ENCODE assay signal across 8 cellular contexts in the genomic region with DNA sequence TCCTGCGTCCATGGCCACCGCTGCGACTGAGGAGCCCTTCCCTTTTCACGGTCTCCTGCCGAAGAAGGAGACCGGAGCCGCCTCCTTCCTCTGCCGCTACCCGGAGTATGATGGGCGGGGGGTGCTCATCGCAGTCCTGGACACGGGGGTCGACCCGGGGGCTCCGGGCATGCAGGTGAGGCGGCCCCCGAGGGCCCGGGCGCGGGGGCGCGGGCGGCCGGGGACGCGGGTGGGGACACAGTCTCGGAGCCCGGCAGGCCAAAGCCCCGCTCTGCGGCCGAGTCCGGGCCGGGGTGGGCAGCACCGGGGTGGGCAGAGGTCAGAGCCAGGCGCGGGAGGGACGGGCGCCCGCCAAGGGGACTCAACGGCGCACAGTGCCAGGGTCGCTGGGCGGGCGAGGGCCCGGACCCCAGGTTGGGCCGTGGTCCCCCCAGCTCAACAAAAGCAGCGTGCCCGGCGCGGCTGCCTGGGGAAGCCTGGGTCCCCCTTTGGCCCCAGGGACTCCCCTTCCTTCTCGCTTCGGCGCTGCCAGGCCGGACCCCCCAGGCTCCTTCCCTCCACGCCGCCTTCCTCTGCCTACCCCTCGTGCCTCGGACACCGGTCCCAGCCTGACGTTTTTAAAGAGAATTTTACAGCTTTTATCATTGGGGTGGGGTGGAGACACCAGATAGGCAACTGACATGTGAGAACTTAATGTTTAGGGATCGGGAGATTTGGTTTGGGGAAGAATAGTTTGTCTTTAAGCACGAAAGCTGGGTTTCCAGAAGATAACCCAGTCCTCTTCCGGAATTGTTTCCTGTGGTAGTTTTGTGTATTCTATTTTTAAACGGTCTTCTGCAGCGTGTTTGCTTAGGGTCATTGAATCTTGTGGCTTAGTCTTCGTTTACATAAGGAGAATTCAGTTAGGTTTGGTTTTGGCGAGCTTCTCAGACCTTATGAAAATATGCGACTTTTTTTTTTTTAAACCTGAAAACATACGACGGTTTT. TPM values are rescaled to one million over a fixed set of nuclear protein-coding genes. Genes with fewer than 3 reads are reported as not detected.
DNase-seq lines count a peak whose midpoint lies in the region; ATAC-seq, FAIRE-seq and TF ChIP-seq lines count a peak whose summit lies in the region.

No MANE protein-coding gene starts in this region.

- no peak for FAIRE-seq in HTR-8/SVneo (lab: Jason Lieb, UNC)

- H3K4me1 ChIP-seq in OCI-LY3 (ENCODE audit: low read length) (peaks cover 33% of the 10 kb centered on the region), rectal smooth muscle tissue (ENCODE audit: control insufficient read depth, insufficient read depth, low read length) (peaks cover 4% of the 10 kb centered on the region)

- H4K20me1 ChIP-seq in OCI-LY3 (ENCODE audit: insufficient read depth, low read length): peaks cover 44% of the 10 kb centered on the region

- no peak overlapping the region for H2AFZ ChIP-seq in OCI-LY3 (ENCODE audit: low read depth, low read length)

- CTCF ChIA-PET in AG04449 (lab: Yijun Ruan, JAX): interaction anchor here (0.7 to 3.2 kb wide), 4 partner anchors 17 to 128 kb away, joined by 3 to 18 read pairs (median 10); no protein-coding TSS in a partner anchor

- DNase-seq in AG04449 (ENCODE audit: low read depth, low spot score): no peak
- DNase-seq in activated naive CD8-positive, alpha-beta T cell treated with anti-CD3 and anti-CD28 coated beads, Interleukin-2, amount 50 U/mL, for 16 hours (ENCODE audit: low read depth, low spot score): peak; percentile 1
- no peak for DNase-seq in left ventricle myocardium superior
- no peak for DNase-seq in HTR-8/SVneo (ENCODE audit: insufficient read length, low spot score)

- ATAC-seq in GM18511 (IDR thresholded peaks at IDR 0.05; ENCODE audit: unreplicated experiment): peak; percentile 28
- ATAC-seq in HG02970 (IDR thresholded peaks at IDR 0.05; ENCODE audit: low FRiP score, unreplicated experiment): peak; percentile 12
- peak; percentile 20 for ATAC-seq in left ventricle myocardium superior

- no peaks in the 10 kb centered on the region for H3K27me3 ChIP-seq in OCI-LY3 (ENCODE audit: low read depth, low read length)
- no peaks in the 10 kb centered on the region for H3K27me3 ChIP-seq in rectal smooth muscle tissue (ENCODE audit: control insufficient read depth, insufficient read depth, low read length)

- H3K36me3 ChIP-seq in OCI-LY3 (replicated peaks; ENCODE audit: low read depth, low read length) (peaks cover 6% of the 10 kb centered on the region), rectal smooth muscle tissue (ENCODE audit: control insufficient read depth, insufficient read depth, low read length) (no peaks in the 10 kb centered on the region)

- intact Hi-C loops in left ventricle myocardium superior (cut with micrococcal nuclease): no loop called here

- H3K27ac ChIP-seq in OCI-LY3 (ENCODE audit: low read length): peak overlapping the region; percentile 44
- peak overlapping the region; percentile 98 for H3K27ac ChIP-seq in rectal smooth muscle tissue (ENCODE audit: low read depth, low read length)

- peak overlapping the region; percentile 97 for H3K4me2 ChIP-seq in OCI-LY3 (ENCODE audit: low read length)

- no peak for TF ChIP-seq CTCF in AG04449 (IDR thresholded peaks at IDR 0.05; ENCODE audit: insufficient read depth, low read length, missing control alignments)
- TF ChIP-seq CTCF in OCI-LY3 (IDR thresholded peaks at IDR 0.05; ENCODE audit: low read depth, low read length): no peak

- H3K4me3 ChIP-seq in AG04449 (ENCODE audit: low read depth, low read length) (peak overlapping the region; percentile 96), OCI-LY3 (ENCODE audit: low read length) (peak overlapping the region; percentile 95), rectal smooth muscle tissue (ENCODE audit: low read length) (peak overlapping the region; percentile 99)

- H3K79me2 ChIP-seq in OCI-LY3 (ENCODE audit: low read length): peaks cover 73% of the 10 kb centered on the region

- no peaks in the 10 kb centered on the region for H3K9me3 ChIP-seq in OCI-LY3 (ENCODE audit: insufficient read depth, low read length)

- POLR2A ChIA-PET in AG04449 (lab: Yijun Ruan, JAX): interaction anchor here (1.0 to 1.6 kb wide), 4 partner anchors 28 to 278 kb away, joined by 3 to 11 read pairs (median 6); a partner anchor contains a TSS

- H3K9ac ChIP-seq in OCI-LY3 (ENCODE audit: low read length): peak overlapping the region; percentile 94
- peak overlapping the region; percentile 67 for H3K9ac ChIP-seq in rectal smooth muscle tissue (ENCODE audit: low read length)

RNA-seq across cellular contexts. Expression of a gene that starts 0.5 kb away (rescaled TPM):
- total RNA-seq in left ventricle myocardium superior: 33.0 TPM
